Comparison of ENCODE assay signal across 8 cellular contexts in genomic region chrX:102835504-102836146, GRCh38.
A peak's percentile ranks its signal among the peaks of the same experiment; 100 is the strongest.
DNase-seq lines count a peak whose midpoint lies in the region; ATAC-seq, FAIRE-seq and TF ChIP-seq lines count a peak whose summit lies in the region.

No MANE protein-coding gene starts in this region.

- FAIRE-seq in urothelium cell line (lab: Jason Lieb, UNC), result no peak

- peak; percentile 16 for TF ChIP-seq CTCF in CD14-positive monocyte (IDR thresholded peaks at IDR 0.05)
- peak; percentile 57 for TF ChIP-seq CTCF in GM13977 (IDR thresholded peaks at IDR 0.05; ENCODE audit: extremely low read depth, insufficient read depth, missing control alignments)

- H3K27me3 Mint-ChIP-seq in CD14-positive monocyte (ENCODE audit: low read depth in 3 of 3), result peaks cover 0 to 2% (median 0%) of the 10 kb centered on the region in 3 donors

- no peak for ATAC-seq in GM21423 (IDR thresholded peaks at IDR 0.05; ENCODE audit: unreplicated experiment)
- no peak for ATAC-seq in HG03521 (IDR thresholded peaks at IDR 0.05; ENCODE audit: unreplicated experiment)

- H3K9me3 Mint-ChIP-seq in CD14-positive monocyte, result peaks cover 0 to 2% (median 0%) of the 10 kb centered on the region in 7 donors

- no peaks in the 10 kb centered on the region for H3K4me1 Mint-ChIP-seq in CD14-positive monocyte

- intact Hi-C loops in CD14-positive monocyte (cut with micrococcal nuclease), result no loop called here

- DNase-seq in CD14-positive monocyte (ENCODE audit: low spot score) (no peak), GM13977 (ENCODE audit: low spot score) (peak; percentile 7), RKO (ENCODE audit: low spot score) (peak; percentile 57), fibroblast of peridontal ligament (ENCODE audit: extremely low read depth) (peak; percentile 49), urothelium cell line (ENCODE audit: low spot score) (peak; percentile 6)
- DNase-seq in activated naive CD4-positive, alpha-beta T cell treated with Interleukin-2 at 50 U/mL for 16 hours, result no peak

- no peak overlapping the region for H3K4me3 Mint-ChIP-seq in CD14-positive monocyte

- no peak overlapping the region for H3K27ac Mint-ChIP-seq in CD14-positive monocyte

- in situ Hi-C loops in GM13977 (cut with MboI; ENCODE audit: low pct_unique_long_range_greater_than_20kb, low sequenced_read_pairs, unreplicated experiment), result no loop called here

- no peaks in the 10 kb centered on the region for H3K36me3 Mint-ChIP-seq in CD14-positive monocyte

Comparison
In these comparisons a context has a peak if more than half of its experiments do, and no peak if none do; other contexts are left out.
1. DNase-seq: peak in GM13977 (single experiment), RKO (single experiment), fibroblast of peridontal ligament (single experiment) and urothelium cell line (single experiment); none in CD14-positive monocyte (single experiment) and activated naive CD4-positive, alpha-beta T cell treated with Interleukin-2 at 50 U/mL for 16 hours (single experiment).